In the genomic region with DNA sequence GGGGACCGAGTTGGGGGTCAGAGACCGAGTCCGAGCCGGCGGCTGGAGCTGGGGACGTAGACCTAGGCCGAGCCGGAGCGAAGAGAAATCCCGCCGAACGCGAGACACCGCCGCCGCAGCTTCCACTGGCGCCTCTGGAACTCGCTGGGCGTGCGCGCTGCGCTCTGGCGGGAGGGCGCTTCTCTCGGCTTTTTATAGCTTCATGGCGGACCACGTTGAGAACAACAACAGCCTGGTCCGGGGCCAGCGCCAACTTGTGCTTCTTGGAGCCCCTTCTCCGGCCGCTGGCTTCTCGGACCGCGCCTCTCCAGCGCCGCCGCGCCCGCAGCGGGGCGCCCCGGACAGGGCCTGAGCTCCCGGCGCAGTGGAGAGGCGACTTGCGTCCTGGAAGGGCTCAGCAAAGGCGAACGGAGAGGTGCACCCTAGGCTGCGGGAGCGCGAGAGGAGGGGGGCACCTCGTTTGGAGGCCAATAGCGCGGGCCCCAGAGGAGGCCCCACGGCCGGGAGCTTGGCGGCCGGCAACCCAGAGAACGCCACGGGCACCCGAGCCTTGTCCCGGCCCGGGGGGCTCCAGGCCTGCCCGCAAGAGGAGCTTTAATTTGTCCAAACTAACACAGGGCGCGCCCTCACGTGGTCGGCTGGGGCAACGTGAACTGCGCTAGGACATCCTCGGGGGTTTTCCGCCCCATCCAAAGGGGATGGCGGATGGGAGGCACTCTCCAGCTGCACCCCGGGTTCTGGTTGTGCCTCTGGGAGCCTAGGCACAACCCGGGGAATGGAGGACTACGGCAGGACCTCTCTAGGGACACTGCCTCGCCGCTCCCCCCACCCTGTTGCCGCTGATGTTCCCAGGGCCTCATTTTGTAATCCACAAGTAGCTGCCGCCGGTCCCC, we compare ENCODE assay signal across 8 cellular contexts. TPM values are rescaled to one million over a fixed set of nuclear protein-coding genes. Genes with fewer than 3 reads are reported as not detected.
DNase-seq lines count a peak whose midpoint lies in the region; ATAC-seq and TF ChIP-seq lines count a peak whose summit lies in the region.

No MANE protein-coding gene starts in this region.

- TF ChIP-seq CTCF in right atrium auricular region (IDR thresholded peaks at IDR 0.05) (peak; percentile 32 to 81), uterus (IDR thresholded peaks at IDR 0.05) (peak; percentile 54 to 65 (median 61))

- H3K36me3 Mint-ChIP-seq in T-helper 1 cell treated with Interleukin-12 subunit alpha and Interleukin-12 subunit beta and Interleukin-4 antibody, amounts not matched to agents 30 μg/mL and 1 μg/mL, for 36 hours (ENCODE audit: low read depth) = peaks cover 8% of the 10 kb centered on the region

- peak overlapping the region; percentile 77 for H3K27ac Mint-ChIP-seq in T-helper 1 cell treated with Interleukin-12 subunit alpha and Interleukin-12 subunit beta and Interleukin-4 antibody, amounts not matched to agents 30 μg/mL and 1 μg/mL, for 36 hours

- ATAC-seq in GM21723 (IDR thresholded peaks at IDR 0.05; ENCODE audit: unreplicated experiment) = peak; percentile 55

- H3K4me3 ChIP-seq in right atrium auricular region (peak overlapping the region; percentile 64 to 93), uterus (peak overlapping the region; percentile 65 to 73)

- DNase-seq in D341Med (ENCODE audit: low spot score) = peak; percentile 93
- DNase-seq in NCI-H1048 (lab: John Stamatoyannopoulos, UW) = peak; percentile 53
- peak; percentile 38 for DNase-seq in amniotic stem cell (lab: John Stamatoyannopoulos, UW)
- peak; percentile 93 for DNase-seq in right atrium auricular region (ENCODE audit: low spot score)
- DNase-seq in putamen (ENCODE audit: low spot score) = peak; percentile 80
- peak; percentile 87 to 88 for DNase-seq in uterus

- peak; percentile 91 to 99 for TF ChIP-seq POLR2A in uterus (IDR thresholded peaks at IDR 0.05)

- H3K4me3 Mint-ChIP-seq in T-helper 1 cell treated with Interleukin-12 subunit alpha and Interleukin-12 subunit beta and Interleukin-4 antibody, amounts not matched to agents 30 μg/mL and 1 μg/mL, for 36 hours = peak overlapping the region; percentile 75

- H3K27me3 Mint-ChIP-seq in T-helper 1 cell treated with Interleukin-12 subunit alpha and Interleukin-12 subunit beta and Interleukin-4 antibody, amounts not matched to agents 30 μg/mL and 1 μg/mL, for 36 hours (ENCODE audit: low read depth) = no peaks in the 10 kb centered on the region

- H3K9me3 Mint-ChIP-seq in T-helper 1 cell treated with Interleukin-12 subunit alpha and Interleukin-12 subunit beta and Interleukin-4 antibody, amounts not matched to agents 30 μg/mL and 1 μg/mL, for 36 hours = no peaks in the 10 kb centered on the region

- intact Hi-C loops in uterus (cut with DNase I; ENCODE audit: low total_unique reads) = loop anchor here (5.0 kb wide), 1 partner anchor 39 kb away; a partner anchor contains a TSS

- H3K36me3 ChIP-seq in right atrium auricular region (no peaks in the 10 kb centered on the region), uterus (no peaks in the 10 kb centered on the region)

- peaks cover 23% of the 10 kb centered on the region for H3K4me1 Mint-ChIP-seq in T-helper 1 cell treated with Interleukin-12 subunit alpha and Interleukin-12 subunit beta and Interleukin-4 antibody, amounts not matched to agents 30 μg/mL and 1 μg/mL, for 36 hours (ENCODE audit: low read depth)

- no peaks in the 10 kb centered on the region for H3K27me3 ChIP-seq in right atrium auricular region
- no peaks in the 10 kb centered on the region for H3K27me3 ChIP-seq in uterus

- H3K9me3 ChIP-seq in right atrium auricular region = no peaks in the 10 kb centered on the region
- H3K9me3 ChIP-seq in uterus = no peaks in the 10 kb centered on the region

- H3K4me1 ChIP-seq in right atrium auricular region = peaks cover 0 to 28% of the 10 kb centered on the region in 2 donors
- peaks cover 0 to 4% of the 10 kb centered on the region in 2 donors for H3K4me1 ChIP-seq in uterus

- H3K27ac ChIP-seq in right atrium auricular region = peak overlapping the region; percentile 88 to 96
- H3K27ac ChIP-seq in uterus = peak overlapping the region; percentile 93 to 95

RNA-seq across cellular contexts. Expression of a gene that starts 37.7 kb away (rescaled TPM):
- total RNA-seq in right atrium auricular region = 10 to 100 TPM; 32.7 to 38.9 TPM
- total RNA-seq in uterus = 10 to 100 TPM in 3 of 4 donors, 1 to 10 TPM in 1; 2.0 to 42.9 (median 28.3) TPM

Comparison
In these comparisons a context has a peak if more than half of its experiments do, and no peak if none do; other contexts are left out.
1. Peak in every context shown above with its lines: DNase-seq, ATAC-seq, H3K4me3 ChIP-seq and H3K27ac ChIP-seq.
2. DNase-seq: peak in every context shown above with its lines; median percentile 93 in D341Med; 93 in right atrium auricular region; 88 in uterus; 80 in putamen; 53 in NCI-H1048; 38 in amniotic stem cell.